8 cellular contexts compared by ENCODE assay signal in the genomic region with DNA sequence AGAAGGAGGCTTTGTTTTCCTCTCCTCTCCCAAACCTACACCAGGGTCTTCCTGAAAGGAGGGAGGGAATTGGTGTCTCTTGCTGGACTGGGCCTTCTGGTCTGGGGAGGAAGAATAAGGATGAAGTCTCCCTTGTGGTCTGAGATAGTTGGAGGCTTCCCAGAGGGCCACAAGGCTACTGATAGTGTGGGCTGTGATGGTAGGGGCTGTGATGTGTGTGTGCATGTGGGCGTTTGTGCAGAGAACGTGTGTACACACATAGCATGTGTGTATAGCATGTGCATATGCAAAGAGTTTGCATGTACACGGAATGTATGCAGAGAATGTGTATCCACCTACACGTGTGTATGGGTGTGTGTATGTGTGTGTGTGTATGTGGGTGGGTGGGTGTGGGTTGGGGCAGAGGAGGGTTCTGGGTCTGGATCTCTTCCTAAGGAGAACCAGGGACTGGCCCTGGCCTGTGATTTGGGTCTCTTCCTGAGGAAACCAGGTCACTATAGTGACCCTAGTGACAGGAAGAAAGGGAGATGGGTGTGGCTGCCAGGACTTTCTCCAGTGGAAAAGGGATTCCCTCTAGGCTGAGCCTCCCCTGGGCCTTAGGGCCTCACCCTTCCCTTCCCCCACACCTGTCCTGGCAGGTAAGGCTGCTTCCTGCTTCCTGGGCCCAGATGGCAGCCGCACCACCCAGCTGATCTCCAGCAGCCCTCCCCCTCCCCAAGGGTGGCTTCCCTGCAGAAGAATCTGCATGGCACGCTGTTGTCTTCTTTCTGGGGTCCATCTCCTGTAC. TPM values are rescaled to one million over a fixed set of nuclear protein-coding genes. Genes with fewer than 3 reads are reported as not detected.
DNase-seq lines count a peak whose midpoint lies in the region; ATAC-seq and TF ChIP-seq lines count a peak whose summit lies in the region.

No MANE protein-coding gene starts in this region.

- no peaks in the 10 kb centered on the region for H3K27me3 ChIP-seq in mammary epithelial cell (ENCODE audit: insufficient read depth, low read length)

- peaks cover 80% of the 10 kb centered on the region for H3K79me2 ChIP-seq in mammary epithelial cell (ENCODE audit: insufficient read depth, low read length)

- H3K9me3 ChIP-seq in mammary epithelial cell (replicated peaks; ENCODE audit: insufficient read depth, low read length) (no peaks in the 10 kb centered on the region), mucosa of descending colon (no peaks in the 10 kb centered on the region)

- H3K4me3 ChIP-seq in AG04449 (ENCODE audit: low read depth, low read length) = peak overlapping the region; percentile 100
- peak overlapping the region; percentile 66 to 81 (median 77) for H3K4me3 ChIP-seq in mammary epithelial cell (replicated peaks in 1 of 3; ENCODE audit: insufficient read depth in 1 of 3, low read depth in 2 of 3, low read length in 3 of 3)
- H3K4me3 ChIP-seq in mucosa of descending colon = peak overlapping the region; percentile 93

- H3K4me1 ChIP-seq in mammary epithelial cell (ENCODE audit: insufficient read depth, low read length) = peaks cover 60% of the 10 kb centered on the region
- peaks cover 45% of the 10 kb centered on the region for H3K4me1 ChIP-seq in mucosa of descending colon (ENCODE audit: low read depth)

- POLR2A ChIA-PET in AG04449 (lab: Yijun Ruan, JAX) = interaction anchor here (1.0 kb wide), 1 partner anchor 157 kb away, joined by 4 read pairs; no protein-coding TSS in a partner anchor

- no peak for TF ChIP-seq CTCF in AG04449 (IDR thresholded peaks at IDR 0.05; ENCODE audit: insufficient read depth, low read length, missing control alignments)
- peak in 1 of 2 donors; percentile 1 for TF ChIP-seq CTCF in mammary epithelial cell (conservative IDR thresholded peaks at IDR 0.05 in 1 of 2, IDR thresholded peaks at IDR 0.05 in 1 of 2; ENCODE audit: extremely low read depth in 1 of 2, insufficient read depth in 1 of 2, low read depth in 1 of 2, low read length in 2 of 2)
- no peak for TF ChIP-seq CTCF in mucosa of descending colon (IDR thresholded peaks at IDR 0.05)
- no peak for TF ChIP-seq CTCF in GM13976 (IDR thresholded peaks at IDR 0.05; ENCODE audit: borderline replicate concordance, control extremely low read depth, extremely low read depth, insufficient read depth, missing control alignments)

- peak overlapping the region; percentile 51 for H3K27ac ChIP-seq in mammary epithelial cell (ENCODE audit: insufficient read depth, low read depth, low read length)

- H3K36me3 ChIP-seq in mammary epithelial cell (ENCODE audit: insufficient read depth, low read length) = peaks cover 7% of the 10 kb centered on the region
- H3K36me3 ChIP-seq in mucosa of descending colon (ENCODE audit: low read depth) = no peaks in the 10 kb centered on the region

- H3K9ac ChIP-seq in mammary epithelial cell (ENCODE audit: insufficient read depth, low read length) = peak overlapping the region; percentile 75

- dilution Hi-C loops in mammary epithelial cell (cut with HindIII; ENCODE audit: low sequenced_read_pairs) = no loop called here

- intact Hi-C loops in mammary epithelial cell (cut with micrococcal nuclease) = loop anchor here (2.0 kb wide), 2 partner anchors 93 to 145 kb away; no protein-coding TSS in a partner anchor
- intact Hi-C loops in mucosa of descending colon (cut with DNase I, micrococcal nuclease) = loop anchor here in 1 of 2 donors (10.0 kb wide), 1 partner anchor 155 kb away; no protein-coding TSS in a partner anchor

- H2AFZ ChIP-seq in mammary epithelial cell (ENCODE audit: low read depth, low read length) = no peak overlapping the region

- peak overlapping the region; percentile 72 for H3K4me2 ChIP-seq in mammary epithelial cell (ENCODE audit: insufficient read depth, low read depth, low read length)

- peak; percentile 75 for ATAC-seq in mucosa of descending colon

- 0% methylated on average over 6 of the region's 6 CpGs for WGBS in mammary epithelial cell (ENCODE audit: low coverage, missing lambda C conversion rate)

- H4K20me1 ChIP-seq in mammary epithelial cell (ENCODE audit: insufficient read depth, low read length) = peaks cover 26% of the 10 kb centered on the region

- in situ Hi-C loops in mammary epithelial cell (cut with MboI; ENCODE audit: low sequenced_read_pairs in 2 of 2) = no loop called here
- in situ Hi-C loops in GM13976 (cut with MboI; ENCODE audit: low sequenced_read_pairs, unreplicated experiment) = loop anchor here (10.0 kb wide), 2 partner anchors 165 to 295 kb away; partner anchors contain the start of genes HTD2 and RPP14

- BruUV-seq in mammary epithelial cell (replicated peaks; lab: Mats Ljungman, UMichigan) = no TSS peak

- no peak for DNase-seq in AG04449 (ENCODE audit: low read depth, low spot score)
- DNase-seq in HT-29 (ENCODE audit: low spot score) = peak; percentile 69
- DNase-seq in mammary epithelial cell = peak; percentile 71
- peak; percentile 89 to 92 (median 90) for DNase-seq in mucosa of descending colon
- DNase-seq in COR-L47 (lab: John Stamatoyannopoulos, UW) = no peak
- DNase-seq in mesenteric fat pad (ENCODE audit: low spot score) = no peak
- no peak for DNase-seq in NCI-H1105 (lab: John Stamatoyannopoulos, UW)
- DNase-seq in GM13976 (ENCODE audit: low spot score) = no peak

- CTCF ChIA-PET in AG04449 (lab: Yijun Ruan, JAX) = interaction anchor here (0.8 to 3.1 kb wide), 9 partner anchors 12 to 290 kb away, joined by 3 to 30 read pairs (median 5); no protein-coding TSS in a partner anchor
- CTCF ChIA-PET in mammary epithelial cell (lab: Charles Lee; ENCODE audit: low non-redundant PET) = no interaction called here

RNA-seq across cellular contexts. Expression of gene FLNB, which starts 1.7 kb away (rescaled TPM):
- 225 and 241 TPM in 2 replicates for total RNA-seq in HT-29 (2014; rRNA removed; shearing (Covaris generic))
- total RNA-seq in mammary epithelial cell (1,000 to 10,000 TPM in 1 of 2 donors, 100 to 1,000 TPM in 1; 930 to 1,038 TPM), mucosa of descending colon (100 to 1,000 TPM; 256 to 555 (median 357) TPM), mesenteric fat pad (96.3 TPM)
- polyA plus RNA-seq in mammary epithelial cell = 415 TPM
- 1,694 TPM for polyA minus RNA-seq in mammary epithelial cell

Comparison
In these comparisons a context has a peak if more than half of its experiments do, and no peak if none do; other contexts are left out.
1. DNase-seq: peak in HT-29 (single experiment), mammary epithelial cell (single experiment) and mucosa of descending colon (3 of 3); none in AG04449 (single experiment), COR-L47 (single experiment), mesenteric fat pad (single experiment), NCI-H1105 (single experiment) and GM13976 (single experiment).
2. Peak in every context shown above with its lines, with median percentiles within 50 percentile points of each other: H3K4me3 ChIP-seq.